In the genomic region with DNA sequence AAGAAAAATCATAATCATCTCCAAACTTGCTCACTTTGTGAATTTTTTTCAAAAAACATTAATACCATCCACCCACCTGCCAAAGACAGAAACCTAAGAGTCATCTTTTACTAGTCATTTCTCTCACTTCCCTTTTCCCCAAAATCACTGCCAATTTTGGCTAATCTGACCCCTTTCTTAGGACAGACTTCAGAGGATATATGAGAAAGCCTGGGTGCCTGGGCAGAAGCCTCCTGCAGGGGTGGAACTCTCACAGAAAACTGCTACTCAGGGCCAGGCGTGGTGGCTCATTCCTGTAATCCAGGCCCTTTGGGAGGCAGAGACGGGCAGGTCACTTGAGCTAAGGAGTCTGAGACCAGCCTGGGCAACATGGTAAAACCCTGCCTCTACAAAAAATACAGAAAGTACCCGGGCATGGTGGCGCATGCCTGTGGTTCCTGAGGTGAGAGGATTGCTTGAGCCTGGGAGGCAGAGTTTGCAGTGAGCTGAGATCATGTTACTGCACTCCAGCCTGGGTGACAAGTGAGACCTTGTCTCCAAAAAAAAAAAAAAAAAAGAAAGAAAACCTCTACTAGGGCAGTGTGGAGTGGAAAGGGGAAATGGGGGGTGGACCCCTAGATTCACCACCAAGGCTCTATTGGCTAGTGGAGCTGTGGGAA, we compare ENCODE assay signal across 8 cellular contexts.
DNase-seq lines count a peak whose midpoint lies in the region; ATAC-seq and TF ChIP-seq lines count a peak whose summit lies in the region.

No MANE protein-coding gene starts in this region.

- no peaks in the 10 kb centered on the region for H3K9me3 ChIP-seq in iPS-20b (ENCODE audit: insufficient read depth, low read depth, low read length)

- H3K27ac ChIP-seq in iPS-20b (ENCODE audit: low read length) = no peak overlapping the region

- peak overlapping the region; percentile 88 for H3K4me3 Mint-ChIP-seq in T-helper 2 cell treated with Interferon-gamma antibody and Interleukin-4, amounts not matched to agents 5 μg/mL and 100 μg/mL, for 36 hours

- H3K27me3 ChIP-seq in GM06990 (replicated peaks; ENCODE audit: control insufficient read depth, insufficient read depth, low read length) (no peaks in the 10 kb centered on the region), iPS-20b (ENCODE audit: insufficient read depth, low read length) (no peaks in the 10 kb centered on the region)

- peak overlapping the region; percentile 45 for H3K4me3 ChIP-seq in GM06990 (replicated peaks; ENCODE audit: low read depth, low read length)
- H3K4me3 ChIP-seq in iPS-20b (ENCODE audit: low read length) = peak overlapping the region; percentile 96; the same call in 1 of the 2 replicates

- no peak for TF ChIP-seq CTCF in GM06990 (IDR thresholded peaks at IDR 0.05; ENCODE audit: insufficient read depth, low read length, poor library complexity, severe bottlenecking)

- no peaks in the 10 kb centered on the region for H3K9me3 Mint-ChIP-seq in T-helper 2 cell treated with Interferon-gamma antibody and Interleukin-4, amounts not matched to agents 5 μg/mL and 100 μg/mL, for 36 hours

- peaks cover 71% of the 10 kb centered on the region for H3K36me3 Mint-ChIP-seq in T-helper 2 cell treated with Interferon-gamma antibody and Interleukin-4, amounts not matched to agents 5 μg/mL and 100 μg/mL, for 36 hours (ENCODE audit: low read depth)

- peak overlapping the region; percentile 97; the same call in 1 of the 2 replicates for H3K9ac ChIP-seq in iPS-20b (ENCODE audit: low read depth, low read length)

- ATAC-seq in GM19463 (IDR thresholded peaks at IDR 0.05; ENCODE audit: unreplicated experiment) (peak; percentile 38), HG03457 (IDR thresholded peaks at IDR 0.05; ENCODE audit: unreplicated experiment) (peak; percentile 42)

- no peaks in the 10 kb centered on the region for H3K27me3 Mint-ChIP-seq in T-helper 2 cell treated with Interferon-gamma antibody and Interleukin-4, amounts not matched to agents 5 μg/mL and 100 μg/mL, for 36 hours (ENCODE audit: low read depth)

- DNase-seq in GM06990 (ENCODE audit: extremely low read depth, insufficient read length) = peak; percentile 77
- no peak for DNase-seq in T-helper 2 cell treated with Interferon-gamma antibody and Interleukin-4, amounts not matched to agents 5 μg/mL and 100 μg/mL, for 36 hours (ENCODE audit: low spot score)
- DNase-seq in GM19240 (ENCODE audit: insufficient read length, low spot score) = no peak
- DNase-seq in DMS53 treated with DMSO at 0.1 percent for 48 hours (lab: John Stamatoyannopoulos, UW; ENCODE audit: unreplicated experiment) = no peak
- DNase-seq in NCI-H146 treated with DMSO at 0.1 percent for 48 hours (lab: John Stamatoyannopoulos, UW; ENCODE audit: unreplicated experiment) = no peak

- H3K36me3 ChIP-seq in GM06990 (ENCODE audit: control insufficient read depth, insufficient read depth, low read length) (peaks cover 1% of the 10 kb centered on the region; the same call in 1 of the 2 replicates), iPS-20b (ENCODE audit: insufficient read depth, low read depth, low read length) (peaks cover 73% of the 10 kb centered on the region)

- H3K4me1 Mint-ChIP-seq in T-helper 2 cell treated with Interferon-gamma antibody and Interleukin-4, amounts not matched to agents 5 μg/mL and 100 μg/mL, for 36 hours (ENCODE audit: low read depth) = peaks cover 51% of the 10 kb centered on the region

- H3K27ac Mint-ChIP-seq in T-helper 2 cell treated with Interferon-gamma antibody and Interleukin-4, amounts not matched to agents 5 μg/mL and 100 μg/mL, for 36 hours = peak overlapping the region; percentile 41

- peaks cover 25% of the 10 kb centered on the region; the same call in 1 of the 2 replicates for H3K4me1 ChIP-seq in iPS-20b (ENCODE audit: insufficient read depth, low read length)
